ENCODE assay signal across 20 cellular contexts in the genomic region with DNA sequence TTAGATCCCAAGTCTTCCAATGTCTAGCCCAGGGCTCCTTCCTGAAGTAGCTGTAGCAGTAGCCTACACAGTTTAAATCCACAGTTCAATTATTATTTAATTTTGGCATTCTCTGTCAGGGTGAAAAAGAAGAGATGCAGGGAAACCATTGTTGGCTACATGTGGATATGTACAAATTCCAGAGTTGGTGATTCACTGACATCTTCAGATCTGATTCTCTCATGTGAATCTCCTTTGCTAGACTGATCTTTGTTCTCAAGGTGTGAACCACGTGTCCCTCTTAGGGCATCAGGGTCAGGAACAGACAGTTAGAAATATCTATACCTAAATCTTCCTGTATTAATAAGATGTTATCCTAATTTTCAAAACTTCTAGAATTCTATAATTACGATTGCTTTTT. TPM values are rescaled to one million over a fixed set of nuclear protein-coding genes. Genes with fewer than 3 reads are reported as not detected.
DNase-seq lines count a peak whose midpoint lies in the region; ATAC-seq, FAIRE-seq and TF ChIP-seq lines count a peak whose summit lies in the region.
"Had no signal": no experiment of that assay in that cellular context is flagged by ENCODE, and none has a peak within 500 bp of the region (broad histone marks: within the 10 kb centered on the region; RNA-seq: fewer than 3 reads in every experiment).

No MANE protein-coding gene starts in this region.

- H3K79me2 ChIP-seq in astrocyte (ENCODE audit: insufficient read depth, low read length), result no peaks in the 10 kb centered on the region

- H3K9ac ChIP-seq in astrocyte (ENCODE audit: low read length), result no peak overlapping the region

- CTCF ChIA-PET in WTC11 (lab: Charles Lee), result interaction anchor here (1.0 kb wide), 1 partner anchor 12 kb away, joined by 3 read pairs; no protein-coding TSS in a partner anchor

- FAIRE-seq in astrocyte (lab: Jason Lieb, UNC), result peak; percentile 17
- peak; percentile 53 for FAIRE-seq in urothelium cell line (lab: Jason Lieb, UNC)
- FAIRE-seq in HTR-8/SVneo (lab: Jason Lieb, UNC), result no peak
- FAIRE-seq: GM12891, GM18507 had no signal

- no peak for ATAC-seq in WTC11

- no peaks in the 10 kb centered on the region for H3K36me3 ChIP-seq in astrocyte (ENCODE audit: insufficient read depth, low read length)

- no peak overlapping the region for H3K4me3 ChIP-seq in astrocyte (ENCODE audit: insufficient read depth, low read depth, low read length)

- DNase-seq in astrocyte (ENCODE audit: low read depth), result no peak
- peak; percentile 39 for DNase-seq in kidney glomerular epithelial cell (lab: John Stamatoyannopoulos, UW)
- peak; percentile 50 for DNase-seq in urothelium cell line (ENCODE audit: low spot score)
- DNase-seq in HTR-8/SVneo (ENCODE audit: insufficient read length, low spot score), result no peak
- no peak for DNase-seq in WTC11 (ENCODE audit: low spot score)
- no peak for DNase-seq in islet precursor cell
- DNase-seq: C1 segment of cervical spinal cord; Calu3; CD4-positive, alpha-beta memory T cell; COR-L47; DMS53; DMS79 treated with DMSO at 0.1 percent for 48 hours; GF-D8; GOT3; H7; HCEC 1CT had no signal

- peak overlapping the region; percentile 56 for H3K27ac Mint-ChIP-seq in astrocyte (ENCODE audit: unreplicated experiment)
- no peak overlapping the region for H3K27ac Mint-ChIP-seq in WTC11
- H3K27ac Mint-ChIP-seq: CD4-positive, alpha-beta memory T cell had no signal

- H3K9me3 Mint-ChIP-seq in astrocyte (ENCODE audit: unreplicated experiment) (no peaks in the 10 kb centered on the region), WTC11 (no peaks in the 10 kb centered on the region)

- TF ChIP-seq CTCF in astrocyte (IDR thresholded peaks at IDR 0.05; ENCODE audit: insufficient read depth, low read depth, low read length), result no peak
- TF ChIP-seq CTCF in WTC11 (IDR thresholded peaks at IDR 0.05), result no peak

- H3K27me3 Mint-ChIP-seq in astrocyte (ENCODE audit: low read depth, unreplicated experiment) (peaks cover 3% of the 10 kb centered on the region), WTC11 (ENCODE audit: low read depth) (no peaks in the 10 kb centered on the region; the same call in 1 of the 2 replicates)

- H3K27ac ChIP-seq in astrocyte (ENCODE audit: low read depth, low read length), result no peak overlapping the region

- H3K27me3 ChIP-seq in astrocyte (ENCODE audit: insufficient read depth, low read length), result no peaks in the 10 kb centered on the region

- H3K4me1 ChIP-seq in astrocyte (ENCODE audit: insufficient read depth, low read length), result no peaks in the 10 kb centered on the region

- H3K4me1 Mint-ChIP-seq in astrocyte (ENCODE audit: low read depth, unreplicated experiment) (peaks cover 20% of the 10 kb centered on the region), WTC11 (peaks cover 9% of the 10 kb centered on the region)
- H3K4me1 Mint-ChIP-seq: CD4-positive, alpha-beta memory T cell had no signal

- H3K4me3 Mint-ChIP-seq in astrocyte (ENCODE audit: unreplicated experiment), result no peak overlapping the region
- H3K4me3 Mint-ChIP-seq in WTC11, result no peak overlapping the region
- H3K4me3 Mint-ChIP-seq: CD4-positive, alpha-beta memory T cell had no signal

- no peak overlapping the region for H3K4me2 ChIP-seq in astrocyte (ENCODE audit: low read length)

- POLR2A ChIA-PET in WTC11 (lab: Charles Lee), result no interaction called here

- H3K9me3 ChIP-seq in astrocyte (ENCODE audit: insufficient read depth, low read depth, low read length), result no peaks in the 10 kb centered on the region

- no peak overlapping the region for H2AFZ ChIP-seq in astrocyte (ENCODE audit: low read depth, low read length)

- H4K20me1 ChIP-seq in astrocyte (ENCODE audit: insufficient read depth, low read length), result no peaks in the 10 kb centered on the region

- H3K36me3 Mint-ChIP-seq in astrocyte (ENCODE audit: low read depth, unreplicated experiment), result no peaks in the 10 kb centered on the region
- H3K36me3 Mint-ChIP-seq in WTC11, result no peaks in the 10 kb centered on the region
- H3K36me3 Mint-ChIP-seq: CD4-positive, alpha-beta memory T cell had no signal

TF ChIP-seq in WTC11, 78 proteins besides CTCF, POLR2A, EP300 and RAD21:
- no peak for TF ChIP-seq RELA (CRISPR knock-in tag; IDR thresholded peaks at IDR 0.05; ENCODE audit: borderline replicate concordance)

RNA-seq across cellular contexts. Expression of a gene that starts 36.7 kb away (rescaled TPM):
- total RNA-seq in astrocyte (not detected in 2 replicates), WTC11 (2021) (not detected in 3 replicates)
- total RNA-seq: A172; A673; Calu3; CD4-positive, alpha-beta memory T cell; H7 had no signal

Comparison
In these comparisons a context has a peak if more than half of its experiments do, and no peak if none do; other contexts are left out.
1. DNase-seq: peak in kidney glomerular epithelial cell (single experiment) and urothelium cell line (single experiment); none in astrocyte (single experiment), HTR-8/SVneo (single experiment), WTC11 (single experiment) and islet precursor cell (single experiment).